9 cellular contexts compared by ENCODE assay signal in genomic region chr4:53914313-53915016, GRCh38.
DNase-seq lines count a peak whose midpoint lies in the region; ATAC-seq and TF ChIP-seq lines count a peak whose summit lies in the region.
"Had no signal": no experiment of that assay in that cellular context is flagged by ENCODE, and none has a peak within 500 bp of the region (broad histone marks: within the 10 kb centered on the region; RNA-seq: fewer than 3 reads in every experiment).

No MANE protein-coding gene starts in this region.

- no peaks in the 10 kb centered on the region for H3K36me3 ChIP-seq in tibial nerve

- H3K4me3 ChIP-seq in tibial nerve: no peak overlapping the region

- no peaks in the 10 kb centered on the region for H3K4me1 ChIP-seq in tibial nerve

- H3K9me3 ChIP-seq in tibial nerve: no peaks in the 10 kb centered on the region

- TF ChIP-seq CTCF in tibial nerve (IDR thresholded peaks at IDR 0.05): no peak

- H3K36me3 Mint-ChIP-seq in activated naive CD8-positive, alpha-beta T cell treated with anti-CD3 and anti-CD28 coated beads, Interleukin-2, amount 50 U/mL, for 24 hours (ENCODE audit: low read depth): no peaks in the 10 kb centered on the region
- no peaks in the 10 kb centered on the region for H3K36me3 Mint-ChIP-seq in activated naive CD8-positive, alpha-beta T cell treated with anti-CD3 and anti-CD28 coated beads for 36 hours
- no peaks in the 10 kb centered on the region for H3K36me3 Mint-ChIP-seq in stimulated activated effector memory CD8-positive, alpha-beta T cell treated with anti-CD3 and anti-CD28 coated beads, Interleukin-12 subunit alpha, Interleukin-12 subunit beta, amount 100 ng/mL, for 72 hours

- no peaks in the 10 kb centered on the region for H3K4me1 Mint-ChIP-seq in activated naive CD8-positive, alpha-beta T cell treated with anti-CD3 and anti-CD28 coated beads, Interleukin-2, amount 50 U/mL, for 24 hours
- no peaks in the 10 kb centered on the region for H3K4me1 Mint-ChIP-seq in activated naive CD8-positive, alpha-beta T cell treated with anti-CD3 and anti-CD28 coated beads for 36 hours
- no peaks in the 10 kb centered on the region for H3K4me1 Mint-ChIP-seq in stimulated activated effector memory CD8-positive, alpha-beta T cell treated with anti-CD3 and anti-CD28 coated beads, Interleukin-12 subunit alpha, Interleukin-12 subunit beta, amount 100 ng/mL, for 72 hours

- H3K27me3 Mint-ChIP-seq in activated naive CD8-positive, alpha-beta T cell treated with anti-CD3 and anti-CD28 coated beads, Interleukin-2, amount 50 U/mL, for 24 hours: peaks cover 13% of the 10 kb centered on the region
- peaks cover 10% of the 10 kb centered on the region for H3K27me3 Mint-ChIP-seq in activated naive CD8-positive, alpha-beta T cell treated with anti-CD3 and anti-CD28 coated beads for 36 hours

- H3K27ac Mint-ChIP-seq in activated naive CD8-positive, alpha-beta T cell treated with anti-CD3 and anti-CD28 coated beads, Interleukin-2, amount 50 U/mL, for 24 hours: no peak overlapping the region
- no peak overlapping the region for H3K27ac Mint-ChIP-seq in activated naive CD8-positive, alpha-beta T cell treated with anti-CD3 and anti-CD28 coated beads for 36 hours
- H3K27ac Mint-ChIP-seq in stimulated activated effector memory CD8-positive, alpha-beta T cell treated with anti-CD3 and anti-CD28 coated beads, Interleukin-12 subunit alpha, Interleukin-12 subunit beta, amount 100 ng/mL, for 72 hours: no peak overlapping the region

- ATAC-seq in activated naive CD8-positive, alpha-beta T cell treated with anti-CD3 and anti-CD28 coated beads, Interleukin-2, amount 50 U/mL, for 24 hours: peak; percentile 44
- peak; percentile 78 for ATAC-seq in stimulated activated effector memory CD8-positive, alpha-beta T cell treated with anti-CD3 and anti-CD28 coated beads, Interleukin-12 subunit alpha, Interleukin-12 subunit beta, amount 100 ng/mL, for 72 hours
- ATAC-seq in GM18873 (IDR thresholded peaks at IDR 0.05; ENCODE audit: low FRiP score, unreplicated experiment): no peak
- ATAC-seq in GM19023 (IDR thresholded peaks at IDR 0.05; ENCODE audit: unreplicated experiment): no peak

- TF ChIP-seq EP300 in tibial nerve (IDR thresholded peaks at IDR 0.05): no peak

- no peak for DNase-seq in activated naive CD8-positive, alpha-beta T cell treated with anti-CD3 and anti-CD28 coated beads, Interleukin-2, amount 50 U/mL, for 24 hours
- DNase-seq in activated naive CD8-positive, alpha-beta T cell treated with anti-CD3 and anti-CD28 coated beads for 36 hours: no peak
- DNase-seq in RPMI7951 (ENCODE audit: low read depth) (peak; percentile 71), fibroblast of gingiva (ENCODE audit: low read depth) (peak; percentile 85), tibial nerve (ENCODE audit: low spot score in 2 of 2) (no peak)
- DNase-seq in stimulated activated effector memory CD8-positive, alpha-beta T cell treated with anti-CD3 and anti-CD28 coated beads, Interleukin-12 subunit alpha, Interleukin-12 subunit beta, amount 100 ng/mL, for 72 hours (ENCODE audit: low spot score in 2 of 2): no peak
- DNase-seq: SHP77 treated with DMSO at 0.1 percent for 48 hours had no signal

- H3K27ac ChIP-seq in tibial nerve: no peak overlapping the region

- 67 to 69% methylated on average over 4 of the region's 4 CpGs for WGBS in tibial nerve, 2 donors

- H3K4me3 Mint-ChIP-seq in activated naive CD8-positive, alpha-beta T cell treated with anti-CD3 and anti-CD28 coated beads, Interleukin-2, amount 50 U/mL, for 24 hours: no peak overlapping the region
- H3K4me3 Mint-ChIP-seq in activated naive CD8-positive, alpha-beta T cell treated with anti-CD3 and anti-CD28 coated beads for 36 hours: no peak overlapping the region
- no peak overlapping the region for H3K4me3 Mint-ChIP-seq in stimulated activated effector memory CD8-positive, alpha-beta T cell treated with anti-CD3 and anti-CD28 coated beads, Interleukin-12 subunit alpha, Interleukin-12 subunit beta, amount 100 ng/mL, for 72 hours

- no peaks in the 10 kb centered on the region for H3K9me3 Mint-ChIP-seq in activated naive CD8-positive, alpha-beta T cell treated with anti-CD3 and anti-CD28 coated beads, Interleukin-2, amount 50 U/mL, for 24 hours
- no peaks in the 10 kb centered on the region for H3K9me3 Mint-ChIP-seq in activated naive CD8-positive, alpha-beta T cell treated with anti-CD3 and anti-CD28 coated beads for 36 hours
- no peaks in the 10 kb centered on the region for H3K9me3 Mint-ChIP-seq in stimulated activated effector memory CD8-positive, alpha-beta T cell treated with anti-CD3 and anti-CD28 coated beads, Interleukin-12 subunit alpha, Interleukin-12 subunit beta, amount 100 ng/mL, for 72 hours

- H3K27me3 ChIP-seq in tibial nerve: no peaks in the 10 kb centered on the region

- TF ChIP-seq POLR2A in tibial nerve (IDR thresholded peaks at IDR 0.05): no peak

Comparison
In these comparisons a context has a peak if more than half of its experiments do, and no peak if none do; other contexts are left out.
1. ATAC-seq: peak in activated naive CD8-positive, alpha-beta T cell treated with anti-CD3 and anti-CD28 coated beads, Interleukin-2, amount 50 U/mL, for 24 hours (single experiment) and stimulated activated effector memory CD8-positive, alpha-beta T cell treated with anti-CD3 and anti-CD28 coated beads, Interleukin-12 subunit alpha, Interleukin-12 subunit beta, amount 100 ng/mL, for 72 hours (single experiment); none in GM18873 (single experiment) and GM19023 (single experiment).
2. DNase-seq: peak in RPMI7951 (single experiment) and fibroblast of gingiva (single experiment); none in activated naive CD8-positive, alpha-beta T cell treated with anti-CD3 and anti-CD28 coated beads, Interleukin-2, amount 50 U/mL, for 24 hours (single experiment), activated naive CD8-positive, alpha-beta T cell treated with anti-CD3 and anti-CD28 coated beads for 36 hours (single experiment), stimulated activated effector memory CD8-positive, alpha-beta T cell treated with anti-CD3 and anti-CD28 coated beads, Interleukin-12 subunit alpha, Interleukin-12 subunit beta, amount 100 ng/mL, for 72 hours (0 of 2) and tibial nerve (0 of 2).